Comparison of ENCODE assay signal across 11 cellular contexts in genomic region chr2:196591621-196592022, GRCh38. TPM values are rescaled to one million over a fixed set of nuclear protein-coding genes. Genes with fewer than 3 reads are reported as not detected.
DNase-seq lines count a peak whose midpoint lies in the region; ATAC-seq and TF ChIP-seq lines count a peak whose summit lies in the region.
"Had no signal": no experiment of that assay in that cellular context is flagged by ENCODE, and none has a peak within 500 bp of the region (broad histone marks: within the 10 kb centered on the region; RNA-seq: fewer than 3 reads in every experiment).

No MANE protein-coding gene starts in this region.

- H3K27ac ChIP-seq in colonic mucosa, result no peak overlapping the region
- H3K27ac ChIP-seq: left lung had no signal

- H3K4me1 Mint-ChIP-seq in activated T-helper 17 cell treated with anti-CD3 and anti-CD28 coated beads, Interleukin-2, amount 50 U/mL, for 72 hours, result no peaks in the 10 kb centered on the region
- peaks cover 22% of the 10 kb centered on the region for H3K4me1 Mint-ChIP-seq in nephron

- H3K9ac ChIP-seq in colonic mucosa (ENCODE audit: low read depth in 2 of 2, low read length in 2 of 2), result no peak overlapping the region

- H3K27ac Mint-ChIP-seq in activated T-helper 17 cell treated with anti-CD3 and anti-CD28 coated beads, Interleukin-2, amount 50 U/mL, for 72 hours, result no peak overlapping the region
- peak overlapping the region; percentile 88 to 98 (median 96) for H3K27ac Mint-ChIP-seq in nephron

- peaks cover 72% of the 10 kb centered on the region for H3K27me3 Mint-ChIP-seq in activated T-helper 17 cell treated with anti-CD3 and anti-CD28 coated beads, Interleukin-2, amount 50 U/mL, for 72 hours
- H3K27me3 Mint-ChIP-seq in nephron (ENCODE audit: low read depth), result peaks cover 19% of the 10 kb centered on the region

- H3K9me3 Mint-ChIP-seq in activated T-helper 17 cell treated with anti-CD3 and anti-CD28 coated beads, Interleukin-2, amount 50 U/mL, for 72 hours, result peaks cover 4% of the 10 kb centered on the region
- no peaks in the 10 kb centered on the region for H3K9me3 Mint-ChIP-seq in nephron

- no peaks in the 10 kb centered on the region for H3K9me3 ChIP-seq in colonic mucosa
- H3K9me3 ChIP-seq: left lung had no signal

- intact Hi-C loops in colonic mucosa (cut with DNase I), result no loop called here

- peak; percentile 20 for DNase-seq in NCI-H1436 (lab: John Stamatoyannopoulos, UW)
- DNase-seq in NCI-H1436 treated with DMSO at 0.1 percent for 48 hours (lab: John Stamatoyannopoulos, UW), result no peak
- DNase-seq in NCI-H1417 treated with DMSO at 0.1 percent for 48 hours (lab: John Stamatoyannopoulos, UW), result peak; percentile 38
- no peak for DNase-seq in colonic mucosa
- no peak for DNase-seq in dermis blood vessel endothelial cell
- DNase-seq: erythroblast, left lung, OCI-M1 had no signal

- H3K36me3 ChIP-seq in colonic mucosa, result no peaks in the 10 kb centered on the region
- H3K36me3 ChIP-seq: left lung had no signal

- H3K4me1 ChIP-seq in colonic mucosa, result no peaks in the 10 kb centered on the region

- no peaks in the 10 kb centered on the region for H3K36me3 Mint-ChIP-seq in activated T-helper 17 cell treated with anti-CD3 and anti-CD28 coated beads, Interleukin-2, amount 50 U/mL, for 72 hours (ENCODE audit: low read depth)
- H3K36me3 Mint-ChIP-seq in nephron (ENCODE audit: low read depth), result no peaks in the 10 kb centered on the region

- no peak for ATAC-seq in activated T-helper 17 cell treated with anti-CD3 and anti-CD28 coated beads, Interleukin-2, amount 50 U/mL, for 72 hours (replicated peaks)
- no peak for ATAC-seq in HG03460 (IDR thresholded peaks at IDR 0.05; ENCODE audit: unreplicated experiment)

- TF ChIP-seq CTCF in nephron (IDR thresholded peaks at IDR 0.05; ENCODE audit: unreplicated experiment in 3 of 3), result no peak
- TF ChIP-seq CTCF in colonic mucosa (IDR thresholded peaks at IDR 0.05), result no peak

- no peak overlapping the region for H3K4me3 ChIP-seq in colonic mucosa

- peak overlapping the region; percentile 71 for H3K4me3 Mint-ChIP-seq in activated T-helper 17 cell treated with anti-CD3 and anti-CD28 coated beads, Interleukin-2, amount 50 U/mL, for 72 hours
- H3K4me3 Mint-ChIP-seq in nephron, result peak overlapping the region; percentile 91 to 97 (median 94)

- peaks cover 30% of the 10 kb centered on the region for H3K27me3 ChIP-seq in colonic mucosa

RNA-seq across cellular contexts. Expression of gene HECW2, which starts 1.7 kb away (rescaled TPM):
- total RNA-seq in activated T-helper 17 cell treated with anti-CD3 and anti-CD28 coated beads, Interleukin-2, amount 50 U/mL, for 72 hours, result 1 to 10 TPM; 2.6 to 3.1 TPM
- total RNA-seq in colonic mucosa, result 1 to 10 TPM; 1.7 to 1.9 TPM
- 36.4 and 40.8 TPM in 2 replicates for total RNA-seq in dermis blood vessel endothelial cell

RNA-seq across cellular contexts. Expression of gene CCDC150, which starts 47.9 kb away (rescaled TPM):
- 10 to 100 TPM; 11.6 to 21.5 TPM for total RNA-seq in activated T-helper 17 cell treated with anti-CD3 and anti-CD28 coated beads, Interleukin-2, amount 50 U/mL, for 72 hours
- 10 to 100 TPM in 1 of 2 donors, 1 to 10 TPM in 1; 3.8 to 10.3 TPM for total RNA-seq in colonic mucosa
- total RNA-seq in dermis blood vessel endothelial cell, result 9.1 and 10.9 TPM in 2 replicates

Comparison
In these comparisons a context has a peak if more than half of its experiments do, and no peak if none do; other contexts are left out.
1. DNase-seq: peak in NCI-H1436 (single experiment) and NCI-H1417 treated with DMSO at 0.1 percent for 48 hours (single experiment); none in NCI-H1436 treated with DMSO at 0.1 percent for 48 hours (single experiment), colonic mucosa (single experiment) and dermis blood vessel endothelial cell (single experiment).